In the genomic region with DNA sequence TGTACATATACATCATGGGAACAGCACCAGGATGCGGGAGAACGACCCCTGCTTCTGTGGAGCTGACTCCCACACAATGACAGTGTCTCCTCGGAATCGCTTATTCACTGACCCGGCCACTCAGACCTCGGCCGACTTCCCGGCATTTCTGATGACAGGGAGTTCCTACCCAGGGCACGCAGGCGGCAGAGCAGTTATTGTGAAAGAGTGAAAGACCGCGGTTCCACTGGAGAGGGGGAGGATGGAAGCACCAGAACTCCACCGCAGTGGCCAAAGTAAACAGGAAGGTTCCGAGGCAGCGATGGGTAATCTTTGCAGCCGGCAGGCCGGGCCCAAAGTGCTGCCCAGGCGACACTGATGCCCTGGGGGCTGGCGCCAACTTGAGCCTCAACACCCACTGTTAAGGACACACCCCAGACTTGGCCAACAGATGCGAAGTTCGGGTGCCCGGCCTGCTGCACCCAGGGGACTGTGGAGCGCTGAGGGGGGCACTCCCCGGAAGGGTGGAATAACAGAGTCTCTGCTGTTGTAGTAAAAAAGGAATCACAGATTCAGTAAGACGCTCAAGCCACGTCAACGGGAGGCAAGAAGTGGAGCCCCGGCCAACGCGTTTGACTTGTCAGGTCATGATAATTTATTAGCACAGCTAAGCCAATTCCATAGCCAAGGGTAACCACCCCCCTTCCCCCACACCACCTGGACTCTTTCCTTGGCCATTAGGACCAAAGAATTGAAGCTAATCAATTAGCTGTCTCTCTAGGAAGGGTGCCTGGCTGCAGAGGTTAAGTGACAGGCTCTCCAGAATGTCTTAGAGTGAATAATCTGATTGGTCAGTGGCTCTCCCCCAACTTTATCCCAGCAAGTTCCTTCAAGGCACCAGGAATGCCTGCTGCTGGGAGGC, we compare ENCODE assay signal across 9 cellular contexts. TPM values are rescaled to one million over a fixed set of nuclear protein-coding genes. Genes with fewer than 3 reads are reported as not detected.
DNase-seq lines count a peak whose midpoint lies in the region; ATAC-seq and TF ChIP-seq lines count a peak whose summit lies in the region.
"Had no signal": no experiment of that assay in that cellular context is flagged by ENCODE, and none has a peak within 500 bp of the region (broad histone marks: within the 10 kb centered on the region; RNA-seq: fewer than 3 reads in every experiment).

No MANE protein-coding gene starts in this region.

- TF ChIP-seq CTCF in left ventricle myocardium inferior (IDR thresholded peaks at IDR 0.05; ENCODE audit: borderline replicate concordance) (no peak), prostate gland (IDR thresholded peaks at IDR 0.05) (no peak), GM10266 (IDR thresholded peaks at IDR 0.05; ENCODE audit: control insufficient read depth, insufficient read depth, low read depth, missing control alignments) (no peak)

- peaks cover 17% of the 10 kb centered on the region for H3K36me3 ChIP-seq in left ventricle myocardium inferior
- no peaks in the 10 kb centered on the region for H3K36me3 ChIP-seq in prostate gland

- H3K4me1 ChIP-seq in left ventricle myocardium inferior (peaks cover 99% of the 10 kb centered on the region), prostate gland (replicated peaks) (peaks cover 60% of the 10 kb centered on the region)

- H3K9me3 ChIP-seq in left ventricle myocardium inferior (replicated peaks) (no peaks in the 10 kb centered on the region), prostate gland (no peaks in the 10 kb centered on the region)

- no peak for ATAC-seq in GM21717 (IDR thresholded peaks at IDR 0.05; ENCODE audit: unreplicated experiment)

- H3K27me3 ChIP-seq in left ventricle myocardium inferior (ENCODE audit: low read depth) (no peaks in the 10 kb centered on the region), prostate gland (replicated peaks; ENCODE audit: insufficient read depth) (no peaks in the 10 kb centered on the region)

- WGBS in prostate gland = 5% methylated on average over 30 of the region's 30 CpGs

- DNase-seq in DMS 273 (lab: John Stamatoyannopoulos, UW; ENCODE audit: unreplicated experiment) (peak; percentile 75), DMS 273 treated with DMSO at 0.1 percent for 48 hours (lab: John Stamatoyannopoulos, UW) (no peak), amniotic epithelial cell (ENCODE audit: low read depth) (peak; percentile 92), left ventricle myocardium inferior (peak; percentile 84), prostate gland (ENCODE audit: low spot score) (peak; percentile 92), GM10266 (ENCODE audit: extremely low spot score) (no peak), NCI-H345 treated with DMSO at 0.1 percent for 48 hours (lab: John Stamatoyannopoulos, UW; ENCODE audit: unreplicated experiment) (no peak)

- TF ChIP-seq POLR2A in prostate gland (IDR thresholded peaks at IDR 0.05) = no peak

- H3K27ac ChIP-seq in left ventricle myocardium inferior (replicated peaks) (peak overlapping the region; percentile 93), prostate gland (peak overlapping the region; percentile 79 to 87)
- H3K27ac ChIP-seq: 22Rv1 had no signal

- intact Hi-C loops in left ventricle myocardium inferior (cut with micrococcal nuclease) (no loop called here), prostate gland (cut with DNase I) (loop anchor here (5.0 to 10.0 kb wide), 3 partner anchors 42 to 219 kb away; a partner anchor contains a TSS)

- peak overlapping the region; percentile 56 for H3K4me3 ChIP-seq in left ventricle myocardium inferior
- peak overlapping the region in 1 of 2 donors; percentile 10 for H3K4me3 ChIP-seq in prostate gland

RNA-seq across cellular contexts. Expression of a gene that starts 5.8 kb away (rescaled TPM):
- 36.0 TPM for total RNA-seq in left ventricle myocardium inferior
- 10 to 100 TPM; 39.9 to 41.4 TPM for total RNA-seq in prostate gland

RNA-seq across cellular contexts. Expression of a gene that starts 59.5 kb away (rescaled TPM):
- total RNA-seq in left ventricle myocardium inferior (not detected), prostate gland (1 to 10 TPM in 1 of 2 donors, not detected in 1; 5.3 TPM)

Comparison
In these comparisons a context has a peak if more than half of its experiments do, and no peak if none do; other contexts are left out.
1. DNase-seq: peak in DMS 273 (single experiment), amniotic epithelial cell (single experiment), left ventricle myocardium inferior (single experiment) and prostate gland (single experiment); none in DMS 273 treated with DMSO at 0.1 percent for 48 hours (single experiment), GM10266 (single experiment) and NCI-H345 treated with DMSO at 0.1 percent for 48 hours (single experiment).